Comparison of ENCODE assay signal across 8 cellular contexts in the genomic region with DNA sequence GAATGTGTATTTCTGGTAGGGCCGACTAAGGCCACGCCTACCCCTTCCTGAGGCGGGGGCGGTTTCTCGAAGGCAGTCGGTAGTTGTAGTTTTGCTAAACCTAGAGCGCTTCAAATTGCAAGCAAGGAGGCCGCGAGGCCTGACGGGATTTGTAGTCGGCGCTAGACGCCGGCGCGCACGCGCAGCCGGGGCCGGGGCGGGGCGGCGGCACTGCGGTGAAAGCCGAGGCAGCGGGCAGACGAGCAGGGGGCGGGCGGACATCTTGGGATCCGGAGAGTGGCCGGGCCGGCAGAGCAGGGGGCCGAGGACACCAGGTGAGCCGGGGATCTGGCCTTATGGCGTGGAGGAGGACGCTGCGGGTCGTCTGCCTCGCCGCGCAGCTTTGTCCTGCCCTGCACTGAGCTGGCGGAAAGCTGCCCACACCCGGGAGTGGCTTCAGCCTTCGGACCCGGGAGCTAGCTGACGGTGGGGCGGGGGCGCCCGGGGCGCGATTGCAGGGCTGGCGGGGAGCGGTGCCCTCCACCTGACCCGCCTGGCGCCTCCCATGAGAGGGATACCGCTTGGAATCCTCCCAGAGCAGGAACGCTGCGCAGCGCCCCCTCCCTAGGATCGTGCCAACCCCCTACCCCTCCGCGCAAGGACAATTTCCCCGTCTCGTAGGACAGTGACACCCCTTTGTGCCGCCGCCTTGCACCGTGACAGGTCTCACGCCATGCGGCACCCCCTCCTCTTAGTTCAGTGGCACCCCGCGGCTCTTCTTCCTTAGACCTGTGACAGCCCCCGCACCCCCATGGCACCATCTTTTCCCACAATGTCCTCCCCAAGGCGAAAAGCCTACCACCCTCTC. TPM values are rescaled to one million over a fixed set of nuclear protein-coding genes. Genes with fewer than 3 reads are reported as not detected.
A peak's percentile ranks its signal among the peaks of the same experiment; 100 is the strongest.
DNase-seq lines count a peak whose midpoint lies in the region; ATAC-seq and TF ChIP-seq lines count a peak whose summit lies in the region.

A gene (plus strand): TSS at position 210 of the 847 bp plus-strand sequence. CDS start 2,139 bp downstream, outside the sequence.

- peaks cover 0 to 42% of the 10 kb centered on the region in 2 donors for H3K4me1 ChIP-seq in right atrium auricular region
- peaks cover 5 to 16% of the 10 kb centered on the region in 2 donors for H3K4me1 ChIP-seq in uterus

- peak; percentile 84 for DNase-seq in NCI-H187 treated with DMSO at 0.1 percent for 48 hours (lab: John Stamatoyannopoulos, UW)
- DNase-seq in anterior cingulate cortex (lab: John Stamatoyannopoulos, UW) = peak; percentile 80 to 99 (median 98)
- peak; percentile 99 for DNase-seq in right atrium auricular region (ENCODE audit: low spot score)
- peak; percentile 97 for DNase-seq in pulmonary artery endothelial cell (ENCODE audit: low read depth, low spot score)
- DNase-seq in uterus = peak; percentile 99

- no peaks in the 10 kb centered on the region for H3K9me3 ChIP-seq in right atrium auricular region
- no peaks in the 10 kb centered on the region for H3K9me3 ChIP-seq in uterus

- peaks cover 53% of the 10 kb centered on the region for H3K36me3 ChIP-seq in right atrium auricular region
- H3K36me3 ChIP-seq in uterus = no peaks in the 10 kb centered on the region

- TF ChIP-seq CTCF in right atrium auricular region (IDR thresholded peaks at IDR 0.05) (peak in 1 of 2 donors; percentile 23), uterus (IDR thresholded peaks at IDR 0.05) (no peak)

- H3K27me3 ChIP-seq in right atrium auricular region (no peaks in the 10 kb centered on the region), uterus (no peaks in the 10 kb centered on the region)

- H3K27ac ChIP-seq in right atrium auricular region (peak within 1 kb of the TSS; percentile 97 to 99), uterus (peak within 1 kb of the TSS; percentile 93 to 96)

- intact Hi-C loops in T-helper 2 cell treated with Interferon-gamma antibody and Interleukin-4, amounts not matched to agents 100 ng/mL and 5 ng/mL, for 36 hours (cut with micrococcal nuclease) = loop anchor here (1.0 kb wide), 10 partner anchors 11 to 637 kb away; a partner anchor contains a TSS
- intact Hi-C loops in uterus (cut with DNase I; ENCODE audit: low total_unique reads) = no loop called here

- H3K4me3 ChIP-seq in right atrium auricular region (peak within 1 kb of the TSS; percentile 99 to 100), uterus (peak within 1 kb of the TSS; percentile 96 to 99)

- peak; percentile 85 to 90 for TF ChIP-seq POLR2A in uterus (IDR thresholded peaks at IDR 0.05)

- peak; percentile 86 for ATAC-seq in GM18499 (IDR thresholded peaks at IDR 0.05; ENCODE audit: insufficient read depth, unreplicated experiment)
- ATAC-seq in HG02943 (IDR thresholded peaks at IDR 0.05; ENCODE audit: low read depth, unreplicated experiment) = peak; percentile 93

RNA-seq across cellular contexts. Expression of the gene that starts here (rescaled TPM):
- total RNA-seq in T-helper 2 cell treated with Interferon-gamma antibody and Interleukin-4, amounts not matched to agents 100 ng/mL and 5 ng/mL, for 36 hours = 194 and 211 TPM in 2 replicates
- total RNA-seq in right atrium auricular region = 100 to 1,000 TPM; 183 to 235 TPM
- 413 and 506 TPM in 2 replicates for total RNA-seq in pulmonary artery endothelial cell
- 100 to 1,000 TPM in 3 of 4 donors, 10 to 100 TPM in 1; 81.8 to 248 (median 172) TPM for total RNA-seq in uterus

Comparison
In these comparisons a context has a peak if more than half of its experiments do, and no peak if none do; other contexts are left out.
1. Peak in every context shown above with its lines: DNase-seq, ATAC-seq, H3K4me3 ChIP-seq and H3K27ac ChIP-seq.